Comparison of ENCODE assay signal across 32 cellular contexts in the genomic region with DNA sequence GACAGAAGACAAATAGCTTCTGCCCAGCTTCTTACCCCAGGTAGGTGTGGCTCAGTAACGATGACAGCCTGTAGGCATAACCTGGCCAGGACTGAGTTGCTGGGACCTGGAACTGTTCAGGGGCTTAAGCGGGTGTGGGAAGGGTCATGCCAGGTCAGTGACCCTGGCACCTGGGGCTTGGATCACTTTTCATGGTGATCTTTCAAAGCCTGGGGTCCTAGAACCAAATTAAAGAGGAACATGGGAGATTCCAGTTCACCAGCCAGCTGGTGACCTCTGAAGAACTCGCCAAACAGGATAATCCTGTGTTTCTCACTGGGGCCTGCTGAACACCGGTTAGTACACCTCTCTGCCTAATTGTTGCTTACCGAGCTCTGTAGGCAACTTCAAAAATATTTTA.
DNase-seq lines count a peak whose midpoint lies in the region; ATAC-seq, FAIRE-seq and TF ChIP-seq lines count a peak whose summit lies in the region.
"Had no signal": no experiment of that assay in that cellular context is flagged by ENCODE, and none has a peak within 500 bp of the region (broad histone marks: within the 10 kb centered on the region; RNA-seq: fewer than 3 reads in every experiment).

No MANE protein-coding gene starts in this region.

- no peak overlapping the region for H3K4me3 ChIP-seq in bronchial epithelial cell (ENCODE audit: low read depth, low read length)
- no peak overlapping the region for H3K4me3 ChIP-seq in mesenchymal stem cell (ENCODE audit: insufficient read depth in 1 of 2, low read depth in 1 of 2, low read length in 2 of 2)
- H3K4me3 ChIP-seq: body of pancreas, vagina had no signal

- no peaks in the 10 kb centered on the region for H3K36me3 ChIP-seq in bronchial epithelial cell (ENCODE audit: control insufficient read depth, insufficient read depth, low read length)
- no peaks in the 10 kb centered on the region for H3K36me3 ChIP-seq in mesenchymal stem cell (ENCODE audit: control insufficient read depth in 1 of 2, insufficient read depth in 2 of 2, low read depth in 1 of 2, low read length in 2 of 2)
- H3K36me3 ChIP-seq: vagina had no signal

- 97% methylated on average over 4 of the region's 5 CpGs for WGBS in mesenchymal stem cell

- H2AFZ ChIP-seq in mesenchymal stem cell (ENCODE audit: low read depth, low read length), result no peak overlapping the region
- H2AFZ ChIP-seq: parathyroid adenoma had no signal

- no peak overlapping the region for H3K9ac ChIP-seq in mesenchymal stem cell (ENCODE audit: low read length)
- H3K9ac ChIP-seq: parathyroid adenoma had no signal

- H3K4me1 ChIP-seq in mesenchymal stem cell (ENCODE audit: control insufficient read depth, insufficient read depth, low read depth, low read length), result peaks cover 2% of the 10 kb centered on the region
- H3K4me1 ChIP-seq: body of pancreas, parathyroid adenoma, vagina had no signal

- no peak for FAIRE-seq in bronchial epithelial cell (lab: Jason Lieb, UNC)
- FAIRE-seq: endothelial cell of umbilical vein, G401.6, HTR-8/SVneo had no signal

- H3K4me2 ChIP-seq in mesenchymal stem cell (ENCODE audit: low read length, poor library complexity, severe bottlenecking), result no peak overlapping the region

- H2BK120ac ChIP-seq in mesenchymal stem cell (ENCODE audit: low read depth, low read length), result no peak overlapping the region

- H3K23ac ChIP-seq in mesenchymal stem cell (ENCODE audit: low read length in 2 of 2), result no peak overlapping the region

- H2AK5ac ChIP-seq in mesenchymal stem cell (ENCODE audit: low read length, severe bottlenecking), result no peak overlapping the region

- peak overlapping the region; percentile 27 for H3K27ac ChIP-seq in C4-2B
- no peak overlapping the region for H3K27ac ChIP-seq in mesenchymal stem cell (ENCODE audit: low read length, poor library complexity, severe bottlenecking)
- H3K27ac ChIP-seq: body of pancreas, parathyroid adenoma, vagina had no signal

- peak overlapping the region in 1 of 2 experiments; percentile 23 for H2BK12ac ChIP-seq in mesenchymal stem cell (ENCODE audit: low read length in 2 of 2)

- H3K27me3 ChIP-seq in bronchial epithelial cell (ENCODE audit: control insufficient read depth, insufficient read depth, low read length) (no peaks in the 10 kb centered on the region), mesenchymal stem cell (ENCODE audit: control insufficient read depth in 1 of 2, insufficient read depth in 1 of 2, low read length in 2 of 2) (no peaks in the 10 kb centered on the region)
- H3K27me3 ChIP-seq: body of pancreas, vagina had no signal

- no peaks in the 10 kb centered on the region for H3K9me3 ChIP-seq in mesenchymal stem cell (ENCODE audit: control insufficient read depth, low read length)
- H3K9me3 ChIP-seq: body of pancreas, vagina had no signal

- H3K4ac ChIP-seq in mesenchymal stem cell (ENCODE audit: low read depth in 1 of 2, low read length in 2 of 2), result no peak overlapping the region

- TF ChIP-seq CTCF in C4-2B (conservative IDR thresholded peaks at IDR 0.05), result no peak
- TF ChIP-seq CTCF in bronchial epithelial cell (IDR thresholded peaks at IDR 0.05; ENCODE audit: insufficient read depth, low read length, severe bottlenecking), result no peak

- H4K8ac ChIP-seq in mesenchymal stem cell (ENCODE audit: low read length), result peak overlapping the region; percentile 64

- H3K14ac ChIP-seq in mesenchymal stem cell (ENCODE audit: low read length in 2 of 2), result no peak overlapping the region

- peak overlapping the region; percentile 50 for H4K91ac ChIP-seq in mesenchymal stem cell (ENCODE audit: low read length)

- H3K79me1 ChIP-seq in mesenchymal stem cell (replicated peaks; ENCODE audit: low read length, poor library complexity, severe bottlenecking), result no peaks in the 10 kb centered on the region

- DNase-seq in HT-29 (ENCODE audit: low spot score) (peak; percentile 26), bronchial epithelial cell (ENCODE audit: low read depth) (peak; percentile 43), mesenchymal stem cell (no peak), OCI-M1 (lab: John Stamatoyannopoulos, UW) (no peak), hippocampal formation (lab: John Stamatoyannopoulos, UW) (no peak)
- DNase-seq: activated CD4-positive, alpha-beta T cell treated with anti-CD3 and anti-CD28 coated beads, Interleukin-2, amount 10 ng/mL, durations not matched to agents 7 days and 5 days; activated gamma-delta T cell treated with Interleukin-2 at 50 U/mL for 16 hours; activated T-cell treated with anti-CD3 and anti-CD28 coated beads, Interleukin-2, amount 50 U/mL, for 24 hours; CD8-positive, alpha-beta T cell; DMS153; glutamatergic neuron; H7; KBM-7; kidney glomerular epithelial cell; NCI-H1436; NCI-H2081 treated with DMSO at 0.1 percent for 48 hours; stimulated activated CD4-positive, alpha-beta T cell treated with anti-CD3 and anti-CD28 coated beads, Interleukin-12 subunit alpha, Interleukin-12 subunit beta, amount 100 ng/mL, for 4 hours; stimulated activated CD4-positive, alpha-beta T cell treated with anti-CD3 and anti-CD28 coated beads, Interleukin-4, amount 100 ng/mL, for 24 hours; substantia nigra; T-helper 9 cell had no signal

- no peak overlapping the region for H2BK5ac ChIP-seq in mesenchymal stem cell (ENCODE audit: low read depth, low read length, poor library complexity, severe bottlenecking)

- no peak overlapping the region for H3K18ac ChIP-seq in mesenchymal stem cell (ENCODE audit: low read depth in 1 of 2, low read length in 2 of 2)

- H2BK15ac ChIP-seq in mesenchymal stem cell (ENCODE audit: low read depth, poor library complexity, severe bottlenecking), result no peak overlapping the region

- no peak for ATAC-seq in HG03520 (IDR thresholded peaks at IDR 0.05; ENCODE audit: unreplicated experiment)
- no peak for ATAC-seq in GM21717 (IDR thresholded peaks at IDR 0.05; ENCODE audit: unreplicated experiment)
- ATAC-seq: body of pancreas; CD8-positive, alpha-beta T cell; sciatic nerve; stimulated activated effector memory CD8-positive, alpha-beta T cell treated with anti-CD3 and anti-CD28 coated beads, Interleukin-12 subunit alpha, Interleukin-12 subunit beta, amount 100 ng/mL, for 72 hours; WTC11 had no signal

Comparison
In these comparisons a context has a peak if more than half of its experiments do, and no peak if none do; other contexts are left out.
1. DNase-seq: peak in HT-29 (single experiment) and bronchial epithelial cell (single experiment); none in mesenchymal stem cell (single experiment), OCI-M1 (single experiment) and hippocampal formation (0 of 2).